ENCODE assay signal across 21 cellular contexts in the genomic region with DNA sequence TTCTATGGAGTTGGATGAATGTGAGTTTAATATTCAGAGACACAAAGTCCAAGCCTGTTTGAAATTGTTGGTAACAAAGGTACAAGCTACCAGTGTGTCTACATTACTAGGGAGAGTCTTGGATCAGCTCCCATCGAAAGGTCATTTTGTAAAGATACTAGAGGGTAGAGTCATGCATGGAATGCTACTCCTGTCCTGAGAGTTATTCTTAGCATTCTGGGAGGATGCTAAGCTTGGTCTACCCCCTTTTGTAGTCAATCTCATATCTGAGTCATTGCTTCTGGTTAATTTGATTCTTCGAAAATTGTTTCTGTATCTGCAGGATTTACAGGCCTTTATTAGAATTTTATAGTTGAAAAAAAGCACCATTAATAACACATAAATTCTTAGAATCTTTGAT.
"Had no signal": no experiment of that assay in that cellular context is flagged by ENCODE, and none has a peak within 500 bp of the region (broad histone marks: within the 10 kb centered on the region; RNA-seq: fewer than 3 reads in every experiment).

No MANE protein-coding gene starts in this region.

- FAIRE-seq: endothelial cell of umbilical vein, kidney had no signal

- H3K4me3 Mint-ChIP-seq: endodermal cell; naive thymus-derived CD4-positive, alpha-beta T cell; nephron progenitor cell had no signal

- H3K27ac ChIP-seq: coronary artery, hepatocyte, neutrophil, right atrium auricular region, sigmoid colon, uterus had no signal

- H3K9me3 Mint-ChIP-seq: endodermal cell had no signal

- H2AFZ ChIP-seq: hepatocyte had no signal

- DNase-seq: effector CD4-positive, alpha-beta T cell; endodermal cell; erythroblast; foreskin melanocyte; head of caudate nucleus; kidney; mammary epithelial cell; naive thymus-derived CD4-positive, alpha-beta T cell; nephron progenitor cell; posterior cingulate gyrus; sigmoid colon; stimulated activated CD4-positive, alpha-beta T cell treated with anti-CD3 and anti-CD28 coated beads, Interleukin-2, amount 100 ng/mL, for 48 hours; stimulated activated naive CD4-positive, alpha-beta T cell treated with Interleukin-2 at 50 U/mL for 16 hours; trophoblast cell; uterus had no signal

- H3K4me1 ChIP-seq: right atrium auricular region, uterus had no signal

- H3K4me3 ChIP-seq: coronary artery, hepatocyte, right atrium auricular region, sigmoid colon, smooth muscle cell, uterus had no signal

- ATAC-seq: naive thymus-derived CD4-positive, alpha-beta T cell had no signal

- H3K4me2 ChIP-seq: hepatocyte, smooth muscle cell had no signal

- H3K27me3 ChIP-seq: hepatocyte, neutrophil, right atrium auricular region, sigmoid colon, uterus had no signal

- H3K27ac Mint-ChIP-seq: endodermal cell; naive thymus-derived CD4-positive, alpha-beta T cell; nephron progenitor cell had no signal

- H3K79me2 ChIP-seq: hepatocyte had no signal

- H3K9me3 ChIP-seq: neutrophil, right atrium auricular region, sigmoid colon, uterus had no signal

- H3K36me3 ChIP-seq: neutrophil, right atrium auricular region, sigmoid colon, uterus had no signal
